ENCODE assay signal across 1 cellular context in the genomic region with DNA sequence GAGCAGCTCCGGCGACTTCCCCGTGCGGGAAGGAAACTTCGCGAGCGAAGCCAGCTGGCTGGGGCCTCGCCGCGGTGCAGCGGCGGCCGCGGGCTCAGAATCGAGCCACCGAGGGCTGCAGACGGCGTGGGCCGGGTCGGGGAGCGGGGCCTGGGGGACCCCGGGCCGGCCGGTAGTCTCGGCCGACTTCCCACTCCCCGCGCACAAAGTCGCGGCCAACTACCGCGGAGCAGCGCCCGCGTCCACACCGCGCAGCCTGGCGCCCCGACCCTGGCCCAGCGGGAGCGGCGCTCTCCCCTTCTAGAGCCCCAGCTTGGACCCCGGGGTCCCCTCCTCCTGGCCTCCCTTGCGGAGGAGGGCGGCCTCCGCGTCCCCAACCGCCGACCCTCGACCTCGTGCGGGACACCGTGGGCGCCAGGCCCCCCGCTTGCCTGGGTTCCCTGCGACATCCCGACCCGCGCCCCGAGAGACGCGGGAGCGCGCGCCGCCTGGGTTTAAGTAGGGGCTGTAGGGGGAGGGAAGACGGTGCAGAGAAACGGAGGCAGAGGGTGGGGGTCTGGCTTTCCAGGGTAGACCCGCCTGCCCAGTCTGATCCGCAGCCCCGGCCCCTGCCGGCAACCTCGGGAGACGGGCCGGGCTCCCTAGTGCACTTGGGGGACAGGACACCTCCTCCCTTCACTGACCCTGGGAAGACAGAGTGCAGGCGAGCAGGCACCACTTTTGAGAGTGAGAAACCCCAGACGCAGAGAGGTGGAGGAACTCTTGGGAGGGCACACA.
TF ChIP-seq lines count a peak whose summit lies in the region.

No MANE protein-coding gene starts in this region.

TF ChIP-seq in H1, 55 proteins besides CTCF, POLR2A, EP300 and RAD21:
- TF ChIP-seq CBX5 (IDR thresholded peaks at IDR 0.05; ENCODE audit: low read depth, low read length) (no peak), GABPA (IDR thresholded peaks at IDR 0.05; ENCODE audit: borderline replicate concordance, insufficient read depth, low read length) (no peak), RNF2 (IDR thresholded peaks at IDR 0.05; ENCODE audit: borderline replicate concordance, low read depth, low read length, missing control alignments, poor library complexity, severe bottlenecking) (peak; percentile 80), CBX8 (IDR thresholded peaks at IDR 0.05; ENCODE audit: borderline replicate concordance, low read depth, low read length) (0 out of 2 replicates have a peak, but pooled peaks have one; percentile 1), FOSL1 (IDR thresholded peaks at IDR 0.05; ENCODE audit: insufficient read depth, low read depth, low read length) (no peak), TEAD4 (IDR thresholded peaks at IDR 0.05; ENCODE audit: low read depth, low read length) (no peak), HDAC2 (IDR thresholded peaks at IDR 0.05; ENCODE audit: borderline replicate concordance in 1 of 2, low read depth in 2 of 2, low read length in 2 of 2) (no peak), EZH2 (IDR thresholded peaks at IDR 0.05; ENCODE audit: low read depth, low read length, severe bottlenecking) (peak; percentile 89), SRF (IDR thresholded peaks at IDR 0.05; ENCODE audit: low read depth, low read length) (no peak), CEBPB (IDR thresholded peaks at IDR 0.05; ENCODE audit: low read depth, low read length) (no peak), KDM4A (IDR thresholded peaks at IDR 0.05; ENCODE audit: low read depth, low read length, severe bottlenecking) (peak; percentile 32), TBP (IDR thresholded peaks at IDR 0.05; ENCODE audit: low read depth, low read length) (no peak), HDAC6 (IDR thresholded peaks at IDR 0.05; ENCODE audit: low read depth, low read length) (no peak), SAP30 (IDR thresholded peaks at IDR 0.05; ENCODE audit: insufficient read depth, insufficient replicate concordance, low read length) (no peak), TCF12 (IDR thresholded peaks at IDR 0.05; ENCODE audit: low read depth, low read length) (no peak), RXRA (IDR thresholded peaks at IDR 0.05; ENCODE audit: insufficient read depth, low read depth, low read length) (no peak), ASH2L (IDR thresholded peaks at IDR 0.05; ENCODE audit: low read length) (peak; percentile 16), TAF1 (IDR thresholded peaks at IDR 0.05; ENCODE audit: low read depth, low read length) (no peak), RBBP5 (IDR thresholded peaks at IDR 0.05; ENCODE audit: borderline replicate concordance, low read depth, low read length) (no peak), SUZ12 (IDR thresholded peaks at IDR 0.05; ENCODE audit: low read length) (peak; percentile 77), POLR2AphosphoS5 (IDR thresholded peaks at IDR 0.05; ENCODE audit: low read depth, low read length) (no peak), CREB1 (IDR thresholded peaks at IDR 0.05) (no peak), ZNF274 (IDR thresholded peaks at IDR 0.05; ENCODE audit: borderline replicate concordance, extremely low read depth, low read length) (no peak), POU5F1 (IDR thresholded peaks at IDR 0.05; ENCODE audit: low read depth, low read length) (no peak), BACH1 (IDR thresholded peaks at IDR 0.05; ENCODE audit: low read length) (no peak), SP1 (IDR thresholded peaks at IDR 0.05; ENCODE audit: low read depth, low read length) (no peak), PHF8 (conservative IDR thresholded peaks at IDR 0.05; ENCODE audit: low read depth, low read length) (no peak)
- TF ChIP-seq, protein P1, sequence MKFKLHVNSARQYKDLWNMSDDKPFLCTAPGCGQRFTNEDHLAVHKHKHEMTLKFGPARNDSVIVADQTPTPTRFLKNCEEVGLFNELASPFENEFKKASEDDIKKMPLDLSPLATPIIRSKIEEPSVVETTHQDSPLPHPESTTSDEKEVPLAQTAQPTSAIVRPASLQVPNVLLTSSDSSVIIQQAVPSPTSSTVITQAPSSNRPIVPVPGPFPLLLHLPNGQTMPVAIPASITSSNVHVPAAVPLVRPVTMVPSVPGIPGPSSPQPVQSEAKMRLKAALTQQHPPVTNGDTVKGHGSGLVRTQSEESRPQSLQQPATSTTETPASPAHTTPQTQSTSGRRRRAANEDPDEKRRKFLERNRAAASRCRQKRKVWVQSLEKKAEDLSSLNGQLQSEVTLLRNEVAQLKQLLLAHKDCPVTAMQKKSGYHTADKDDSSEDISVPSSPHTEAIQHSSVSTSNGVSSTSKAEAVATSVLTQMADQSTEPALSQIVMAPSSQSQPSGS (IDR thresholded peaks at IDR 0.05; ENCODE audit: low read length): no peak
- TF ChIP-seq, protein P2, sequence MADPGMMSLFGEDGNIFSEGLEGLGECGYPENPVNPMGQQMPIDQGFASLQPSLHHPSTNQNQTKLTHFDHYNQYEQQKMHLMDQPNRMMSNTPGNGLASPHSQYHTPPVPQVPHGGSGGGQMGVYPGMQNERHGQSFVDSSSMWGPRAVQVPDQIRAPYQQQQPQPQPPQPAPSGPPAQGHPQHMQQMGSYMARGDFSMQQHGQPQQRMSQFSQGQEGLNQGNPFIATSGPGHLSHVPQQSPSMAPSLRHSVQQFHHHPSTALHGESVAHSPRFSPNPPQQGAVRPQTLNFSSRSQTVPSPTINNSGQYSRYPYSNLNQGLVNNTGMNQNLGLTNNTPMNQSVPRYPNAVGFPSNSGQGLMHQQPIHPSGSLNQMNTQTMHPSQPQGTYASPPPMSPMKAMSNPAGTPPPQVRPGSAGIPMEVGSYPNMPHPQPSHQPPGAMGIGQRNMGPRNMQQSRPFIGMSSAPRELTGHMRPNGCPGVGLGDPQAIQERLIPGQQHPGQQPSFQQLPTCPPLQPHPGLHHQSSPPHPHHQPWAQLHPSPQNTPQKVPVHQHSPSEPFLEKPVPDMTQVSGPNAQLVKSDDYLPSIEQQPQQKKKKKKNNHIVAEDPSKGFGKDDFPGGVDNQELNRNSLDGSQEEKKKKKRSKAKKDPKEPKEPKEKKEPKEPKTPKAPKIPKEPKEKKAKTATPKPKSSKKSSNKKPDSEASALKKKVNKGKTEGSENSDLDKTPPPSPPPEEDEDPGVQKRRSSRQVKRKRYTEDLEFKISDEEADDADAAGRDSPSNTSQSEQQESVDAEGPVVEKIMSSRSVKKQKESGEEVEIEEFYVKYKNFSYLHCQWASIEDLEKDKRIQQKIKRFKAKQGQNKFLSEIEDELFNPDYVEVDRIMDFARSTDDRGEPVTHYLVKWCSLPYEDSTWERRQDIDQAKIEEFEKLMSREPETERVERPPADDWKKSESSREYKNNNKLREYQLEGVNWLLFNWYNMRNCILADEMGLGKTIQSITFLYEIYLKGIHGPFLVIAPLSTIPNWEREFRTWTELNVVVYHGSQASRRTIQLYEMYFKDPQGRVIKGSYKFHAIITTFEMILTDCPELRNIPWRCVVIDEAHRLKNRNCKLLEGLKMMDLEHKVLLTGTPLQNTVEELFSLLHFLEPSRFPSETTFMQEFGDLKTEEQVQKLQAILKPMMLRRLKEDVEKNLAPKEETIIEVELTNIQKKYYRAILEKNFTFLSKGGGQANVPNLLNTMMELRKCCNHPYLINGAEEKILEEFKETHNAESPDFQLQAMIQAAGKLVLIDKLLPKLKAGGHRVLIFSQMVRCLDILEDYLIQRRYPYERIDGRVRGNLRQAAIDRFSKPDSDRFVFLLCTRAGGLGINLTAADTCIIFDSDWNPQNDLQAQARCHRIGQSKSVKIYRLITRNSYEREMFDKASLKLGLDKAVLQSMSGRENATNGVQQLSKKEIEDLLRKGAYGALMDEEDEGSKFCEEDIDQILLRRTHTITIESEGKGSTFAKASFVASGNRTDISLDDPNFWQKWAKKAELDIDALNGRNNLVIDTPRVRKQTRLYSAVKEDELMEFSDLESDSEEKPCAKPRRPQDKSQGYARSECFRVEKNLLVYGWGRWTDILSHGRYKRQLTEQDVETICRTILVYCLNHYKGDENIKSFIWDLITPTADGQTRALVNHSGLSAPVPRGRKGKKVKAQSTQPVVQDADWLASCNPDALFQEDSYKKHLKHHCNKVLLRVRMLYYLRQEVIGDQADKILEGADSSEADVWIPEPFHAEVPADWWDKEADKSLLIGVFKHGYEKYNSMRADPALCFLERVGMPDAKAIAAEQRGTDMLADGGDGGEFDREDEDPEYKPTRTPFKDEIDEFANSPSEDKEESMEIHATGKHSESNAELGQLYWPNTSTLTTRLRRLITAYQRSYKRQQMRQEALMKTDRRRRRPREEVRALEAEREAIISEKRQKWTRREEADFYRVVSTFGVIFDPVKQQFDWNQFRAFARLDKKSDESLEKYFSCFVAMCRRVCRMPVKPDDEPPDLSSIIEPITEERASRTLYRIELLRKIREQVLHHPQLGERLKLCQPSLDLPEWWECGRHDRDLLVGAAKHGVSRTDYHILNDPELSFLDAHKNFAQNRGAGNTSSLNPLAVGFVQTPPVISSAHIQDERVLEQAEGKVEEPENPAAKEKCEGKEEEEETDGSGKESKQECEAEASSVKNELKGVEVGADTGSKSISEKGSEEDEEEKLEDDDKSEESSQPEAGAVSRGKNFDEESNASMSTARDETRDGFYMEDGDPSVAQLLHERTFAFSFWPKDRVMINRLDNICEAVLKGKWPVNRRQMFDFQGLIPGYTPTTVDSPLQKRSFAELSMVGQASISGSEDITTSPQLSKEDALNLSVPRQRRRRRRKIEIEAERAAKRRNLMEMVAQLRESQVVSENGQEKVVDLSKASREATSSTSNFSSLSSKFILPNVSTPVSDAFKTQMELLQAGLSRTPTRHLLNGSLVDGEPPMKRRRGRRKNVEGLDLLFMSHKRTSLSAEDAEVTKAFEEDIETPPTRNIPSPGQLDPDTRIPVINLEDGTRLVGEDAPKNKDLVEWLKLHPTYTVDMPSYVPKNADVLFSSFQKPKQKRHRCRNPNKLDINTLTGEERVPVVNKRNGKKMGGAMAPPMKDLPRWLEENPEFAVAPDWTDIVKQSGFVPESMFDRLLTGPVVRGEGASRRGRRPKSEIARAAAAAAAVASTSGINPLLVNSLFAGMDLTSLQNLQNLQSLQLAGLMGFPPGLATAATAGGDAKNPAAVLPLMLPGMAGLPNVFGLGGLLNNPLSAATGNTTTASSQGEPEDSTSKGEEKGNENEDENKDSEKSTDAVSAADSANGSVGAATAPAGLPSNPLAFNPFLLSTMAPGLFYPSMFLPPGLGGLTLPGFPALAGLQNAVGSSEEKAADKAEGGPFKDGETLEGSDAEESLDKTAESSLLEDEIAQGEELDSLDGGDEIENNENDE (IDR thresholded peaks at IDR 0.05; ENCODE audit: insufficient replicate concordance, low read length): no peak
